1 cellular context compared by ENCODE assay signal in the genomic region with DNA sequence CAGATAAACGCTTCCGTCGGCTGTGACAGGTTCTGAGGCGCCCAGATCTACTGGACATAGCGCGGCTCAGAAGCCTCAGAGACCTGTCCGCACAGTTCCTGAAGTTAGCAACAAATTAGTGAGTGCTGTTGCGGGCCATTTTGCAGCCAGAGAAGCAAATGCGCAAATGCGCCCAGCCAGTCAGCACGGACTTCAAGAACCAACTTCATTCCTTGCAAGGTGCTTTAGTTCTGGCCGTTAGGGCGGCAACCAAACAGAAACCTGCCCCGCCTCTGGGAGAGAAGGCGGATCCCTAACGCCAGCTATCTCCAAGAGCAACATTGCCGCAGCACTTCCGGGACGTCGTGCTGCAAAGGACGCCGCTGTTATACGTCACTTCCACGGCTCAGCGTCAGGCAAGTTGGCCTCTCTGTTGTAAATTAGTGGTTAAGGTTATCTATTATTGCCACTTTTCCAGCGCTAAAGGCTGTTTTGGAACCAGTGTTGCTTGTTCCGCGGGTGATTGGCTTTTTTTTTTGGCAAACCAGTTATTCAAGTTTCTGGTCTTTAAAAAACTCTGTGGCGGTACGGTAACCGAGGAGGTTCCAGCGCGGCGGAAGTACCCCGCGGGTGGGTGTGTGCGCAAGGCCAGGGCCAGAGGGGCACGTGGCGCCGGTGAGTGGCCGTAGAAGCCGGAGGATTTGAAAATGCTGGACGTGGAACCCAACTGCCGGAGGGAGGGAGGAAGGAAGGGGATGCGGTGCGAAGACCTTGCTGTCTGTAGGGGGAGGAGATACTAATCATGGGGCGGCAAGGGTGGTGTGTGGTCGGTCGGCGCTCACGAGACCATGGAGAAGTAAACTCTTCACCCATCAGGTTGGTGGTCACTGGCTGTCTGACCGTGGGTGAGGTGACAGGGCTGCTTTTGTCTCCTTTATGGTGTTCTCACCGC.
A peak's percentile ranks its signal among the peaks of the same experiment; 100 is the strongest.
TF ChIP-seq lines count a peak whose summit lies in the region.

A gene (plus strand): TSS at position 612 of the 931 bp plus-strand sequence. CDS start 403 bp downstream, outside the sequence.

TF ChIP-seq in neural cell, 6 proteins besides CTCF, POLR2A, EP300 and RAD21 (continued from another document):
- TF ChIP-seq, protein P1, sequence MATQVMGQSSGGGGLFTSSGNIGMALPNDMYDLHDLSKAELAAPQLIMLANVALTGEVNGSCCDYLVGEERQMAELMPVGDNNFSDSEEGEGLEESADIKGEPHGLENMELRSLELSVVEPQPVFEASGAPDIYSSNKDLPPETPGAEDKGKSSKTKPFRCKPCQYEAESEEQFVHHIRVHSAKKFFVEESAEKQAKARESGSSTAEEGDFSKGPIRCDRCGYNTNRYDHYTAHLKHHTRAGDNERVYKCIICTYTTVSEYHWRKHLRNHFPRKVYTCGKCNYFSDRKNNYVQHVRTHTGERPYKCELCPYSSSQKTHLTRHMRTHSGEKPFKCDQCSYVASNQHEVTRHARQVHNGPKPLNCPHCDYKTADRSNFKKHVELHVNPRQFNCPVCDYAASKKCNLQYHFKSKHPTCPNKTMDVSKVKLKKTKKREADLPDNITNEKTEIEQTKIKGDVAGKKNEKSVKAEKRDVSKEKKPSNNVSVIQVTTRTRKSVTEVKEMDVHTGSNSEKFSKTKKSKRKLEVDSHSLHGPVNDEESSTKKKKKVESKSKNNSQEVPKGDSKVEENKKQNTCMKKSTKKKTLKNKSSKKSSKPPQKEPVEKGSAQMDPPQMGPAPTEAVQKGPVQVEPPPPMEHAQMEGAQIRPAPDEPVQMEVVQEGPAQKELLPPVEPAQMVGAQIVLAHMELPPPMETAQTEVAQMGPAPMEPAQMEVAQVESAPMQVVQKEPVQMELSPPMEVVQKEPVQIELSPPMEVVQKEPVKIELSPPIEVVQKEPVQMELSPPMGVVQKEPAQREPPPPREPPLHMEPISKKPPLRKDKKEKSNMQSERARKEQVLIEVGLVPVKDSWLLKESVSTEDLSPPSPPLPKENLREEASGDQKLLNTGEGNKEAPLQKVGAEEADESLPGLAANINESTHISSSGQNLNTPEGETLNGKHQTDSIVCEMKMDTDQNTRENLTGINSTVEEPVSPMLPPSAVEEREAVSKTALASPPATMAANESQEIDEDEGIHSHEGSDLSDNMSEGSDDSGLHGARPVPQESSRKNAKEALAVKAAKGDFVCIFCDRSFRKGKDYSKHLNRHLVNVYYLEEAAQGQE (IDR thresholded peaks at IDR 0.05; ENCODE audit: borderline replicate concordance), result peak; percentile 53
- TF ChIP-seq MXI1 (conservative IDR thresholded peaks at IDR 0.05; ENCODE audit: poor library complexity, severe bottlenecking) (peak; percentile 97), EZH2 (IDR thresholded peaks at IDR 0.05; ENCODE audit: borderline replicate concordance, insufficient read depth, low read length, poor library complexity, severe bottlenecking) (no peak)
TF ChIP-seq in neural cell: peak in this region for 4.
